In the genomic region with DNA sequence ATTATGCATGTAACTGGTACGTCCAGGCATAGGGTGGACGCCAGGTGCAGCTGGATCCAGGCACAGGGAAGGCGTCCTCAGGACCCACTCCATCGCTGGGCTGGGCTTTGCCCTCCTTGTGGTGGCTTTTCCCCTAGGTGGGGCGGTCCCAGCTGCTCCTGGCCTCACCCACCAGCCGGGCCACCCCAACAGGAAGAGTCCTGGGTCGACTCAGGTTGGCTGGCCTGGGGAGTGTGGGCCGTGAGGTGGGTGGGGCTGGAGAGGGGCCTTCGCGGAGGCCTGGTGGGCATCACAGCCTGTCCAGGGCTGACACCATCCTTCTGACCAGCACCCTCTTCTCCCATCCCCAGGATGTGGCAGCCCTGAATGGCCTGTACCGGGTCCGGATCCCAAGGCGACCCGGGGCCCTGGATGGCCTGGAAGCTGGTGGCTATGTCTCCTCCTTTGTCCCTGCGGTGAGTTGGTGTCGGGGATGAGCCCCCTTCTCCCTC, we compare ENCODE assay signal across 19 cellular contexts. TPM values are rescaled to one million over a fixed set of nuclear protein-coding genes. Genes with fewer than 3 reads are reported as not detected.
"Had no signal": no experiment of that assay in that cellular context is flagged by ENCODE, and none has a peak within 500 bp of the region (broad histone marks: within the 10 kb centered on the region; RNA-seq: fewer than 3 reads in every experiment).

No MANE protein-coding gene starts in this region.

- H3K27me3 ChIP-seq: brain microvascular endothelial cell, cardiac muscle cell had no signal

- H3K27ac ChIP-seq: brain microvascular endothelial cell, cardiac muscle cell had no signal

- H3K27me3 Mint-ChIP-seq: activated naive CD8-positive, alpha-beta T cell had no signal

- H3K27ac Mint-ChIP-seq: activated CD8-positive, alpha-beta T cell treated with anti-CD3 and anti-CD28 coated beads, Interleukin-2, amount 10 ng/mL, durations not matched to agents 7 days and 5 days; activated naive CD4-positive, alpha-beta T cell treated with anti-CD3 and anti-CD28 coated beads for 36 hours; T-helper 1 cell treated with Interleukin-12 subunit alpha and Interleukin-12 subunit beta and Interleukin-4 antibody, amounts not matched to agents 30 μg/mL and 1 μg/mL, for 36 hours; WTC11 had no signal

- H3K9me3 Mint-ChIP-seq: activated naive CD4-positive, alpha-beta T cell treated with anti-CD3 and anti-CD28 coated beads for 36 hours; T-helper 1 cell treated with Interleukin-12 subunit alpha and Interleukin-12 subunit beta and Interleukin-4 antibody, amounts not matched to agents 30 μg/mL and 1 μg/mL, for 36 hours had no signal

- H3K4me3 ChIP-seq: cardiac muscle cell had no signal

- DNase-seq: activated CD4-positive, alpha-beta T cell treated with anti-CD3 and anti-CD28 coated beads, Interleukin-2, amount 50 U/mL, for 4 hours; activated CD4-positive, CD25-positive, alpha-beta regulatory T cell treated with anti-CD3 and anti-CD28 coated beads, Interleukin-2, amount 50 U/mL, for 72 hours; activated CD8-positive, alpha-beta memory T cell treated with anti-CD3 and anti-CD28 coated beads, Interleukin-2, amount 50 U/mL, for 48 hours; activated CD8-positive, alpha-beta T cell treated with anti-CD3 and anti-CD28 coated beads, Interleukin-2, amount 10 ng/mL, durations not matched to agents 7 days and 5 days; activated T-cell treated with anti-CD3 and anti-CD28 coated beads, Interleukin-2, amount 50 U/mL, for 1 hour; MM.1S; NCI-H1105; NCI-H1436; NCI-H1694 treated with DMSO at 0.1 percent for 48 hours; NCI-H2029 treated with DMSO at 0.1 percent for 48 hours; NCI-H510A; RPMI8226 had no signal

- H3K4me3 Mint-ChIP-seq: activated CD8-positive, alpha-beta T cell treated with anti-CD3 and anti-CD28 coated beads, Interleukin-2, amount 10 ng/mL, durations not matched to agents 7 days and 5 days; activated naive CD4-positive, alpha-beta T cell treated with anti-CD3 and anti-CD28 coated beads for 36 hours; WTC11 had no signal

RNA-seq across cellular contexts. Expression of a gene that starts 33.9 kb away (rescaled TPM):
- total RNA-seq: activated CD8-positive, alpha-beta T cell treated with anti-CD3 and anti-CD28 coated beads, Interleukin-2, amount 10 ng/mL, durations not matched to agents 7 days and 5 days; activated naive CD4-positive, alpha-beta T cell treated with anti-CD3 and anti-CD28 coated beads for 36 hours; cardiac muscle cell; SK-MEL-5; WTC11 had no signal
- polyA plus RNA-seq: cardiac muscle cell had no signal

RNA-seq across cellular contexts. Expression of a gene that starts 47.1 kb away (rescaled TPM):
- total RNA-seq: activated CD8-positive, alpha-beta T cell treated with anti-CD3 and anti-CD28 coated beads, Interleukin-2, amount 10 ng/mL, durations not matched to agents 7 days and 5 days; SK-MEL-5 had no signal
